10 cellular contexts compared by ENCODE assay signal in the genomic region with DNA sequence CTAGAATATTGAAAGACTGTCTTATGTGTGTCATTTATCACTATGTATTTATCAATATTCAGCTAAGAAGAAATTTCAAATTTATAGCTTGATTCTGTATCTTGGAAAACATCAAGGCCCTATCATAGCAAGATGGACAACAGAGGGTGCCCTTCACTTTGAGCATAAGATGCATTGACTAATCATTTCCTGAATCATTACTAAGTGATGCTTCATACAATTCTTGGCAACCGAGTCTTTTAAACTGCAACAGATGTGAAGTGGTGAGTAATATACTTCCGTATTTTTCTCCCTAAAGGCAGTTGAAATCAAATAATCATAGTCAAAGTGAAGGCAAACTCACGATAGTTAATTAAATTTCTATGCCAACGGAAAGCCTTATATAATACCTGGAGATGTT.
DNase-seq lines count a peak whose midpoint lies in the region; ATAC-seq and TF ChIP-seq lines count a peak whose summit lies in the region.
"Had no signal": no experiment of that assay in that cellular context is flagged by ENCODE, and none has a peak within 500 bp of the region (broad histone marks: within the 10 kb centered on the region; RNA-seq: fewer than 3 reads in every experiment).

No MANE protein-coding gene starts in this region.

- no peak overlapping the region for H3K4me3 ChIP-seq in muscle layer of duodenum (ENCODE audit: low read depth in 1 of 2, low read length in 2 of 2)

- H3K9me3 ChIP-seq in muscle layer of duodenum (ENCODE audit: control insufficient read depth in 1 of 2, low read length in 2 of 2): no peaks in the 10 kb centered on the region
- H3K9me3 ChIP-seq: neutrophil had no signal

- no peak for TF ChIP-seq CTCF in CD14-positive monocyte (IDR thresholded peaks at IDR 0.05)

- H3K27ac ChIP-seq in muscle layer of duodenum (ENCODE audit: low read length): peak overlapping the region; percentile 7
- H3K27ac ChIP-seq: neutrophil had no signal

- no peaks in the 10 kb centered on the region for H3K27me3 Mint-ChIP-seq in CD14-positive monocyte (ENCODE audit: low read depth in 3 of 3)

- no peaks in the 10 kb centered on the region for H3K4me1 Mint-ChIP-seq in CD14-positive monocyte

- ATAC-seq in GM18502 (IDR thresholded peaks at IDR 0.05; ENCODE audit: poor library complexity, unreplicated experiment) (no peak), HG02840 (IDR thresholded peaks at IDR 0.05; ENCODE audit: low FRiP score, unreplicated experiment) (no peak)

- H3K4me1 ChIP-seq in muscle layer of duodenum (ENCODE audit: control insufficient read depth in 1 of 2, insufficient read depth in 2 of 2, low read length in 2 of 2): no peaks in the 10 kb centered on the region

- H3K9me3 Mint-ChIP-seq in CD14-positive monocyte: peaks cover 0 to 3% (median 0%) of the 10 kb centered on the region in 7 donors

- DNase-seq in DMS 273 (lab: John Stamatoyannopoulos, UW; ENCODE audit: unreplicated experiment): peak; percentile 45
- peak; percentile 62 for DNase-seq in NCI-H460 (ENCODE audit: extremely low read depth, low read depth)
- DNase-seq in dedifferentiated amniotic fluid mesenchymal stem cell (ENCODE audit: extremely low spot score): peak; percentile 96
- DNase-seq in activated CD8-positive, alpha-beta memory T cell treated with anti-CD3 and anti-CD28 coated beads, Interleukin-2, amount 50 U/mL, for 48 hours: no peak
- no peak for DNase-seq in CD14-positive monocyte (ENCODE audit: low spot score)
- DNase-seq: SIG-M5 had no signal

- no peaks in the 10 kb centered on the region for H3K36me3 ChIP-seq in muscle layer of duodenum (ENCODE audit: control insufficient read depth in 1 of 2, insufficient read depth in 2 of 2, low read length in 2 of 2)
- H3K36me3 ChIP-seq: neutrophil had no signal

- H3K27me3 ChIP-seq in muscle layer of duodenum (ENCODE audit: low read depth, low read length): no peaks in the 10 kb centered on the region
- H3K27me3 ChIP-seq: neutrophil had no signal

- intact Hi-C loops in CD14-positive monocyte (cut with micrococcal nuclease): no loop called here

- no peaks in the 10 kb centered on the region for H3K36me3 Mint-ChIP-seq in CD14-positive monocyte

- no peak overlapping the region for H3K27ac Mint-ChIP-seq in CD14-positive monocyte

- H3K4me3 Mint-ChIP-seq in CD14-positive monocyte: no peak overlapping the region

Comparison
In these comparisons a context has a peak if more than half of its experiments do, and no peak if none do; other contexts are left out.
1. DNase-seq: peak in DMS 273 (single experiment), NCI-H460 (single experiment) and dedifferentiated amniotic fluid mesenchymal stem cell (single experiment); none in activated CD8-positive, alpha-beta memory T cell treated with anti-CD3 and anti-CD28 coated beads, Interleukin-2, amount 50 U/mL, for 48 hours (single experiment) and CD14-positive monocyte (single experiment).